8 cellular contexts compared by ENCODE assay signal in the genomic region with DNA sequence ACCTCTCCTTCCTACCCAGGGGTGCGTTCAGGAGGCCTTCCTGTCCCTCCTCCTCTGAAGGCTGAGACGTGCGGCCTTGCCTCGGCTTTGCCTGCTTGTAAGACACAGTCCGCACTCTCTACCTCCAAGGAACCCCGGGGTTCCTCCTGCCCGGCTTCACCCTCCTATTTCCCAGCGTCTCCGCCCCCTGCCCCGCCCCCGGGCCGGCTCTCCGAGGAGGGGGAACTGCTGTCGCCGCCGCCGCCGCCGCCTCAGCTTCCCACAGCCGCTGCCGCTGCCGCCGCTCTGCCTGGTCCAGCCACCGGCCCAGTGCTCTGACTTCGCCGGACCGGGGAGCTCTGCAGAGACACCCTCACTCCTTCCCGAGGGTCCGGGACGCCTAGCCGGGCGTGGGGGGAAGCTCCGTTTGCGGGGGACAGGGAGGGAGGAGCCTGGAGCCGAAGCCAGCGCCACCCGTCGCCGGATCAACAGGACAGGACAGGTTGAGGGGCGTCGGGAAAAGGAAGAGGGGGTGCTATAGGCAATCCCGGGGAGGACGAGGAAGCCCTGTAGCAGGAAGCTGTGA. TPM values are rescaled to one million over a fixed set of nuclear protein-coding genes. Genes with fewer than 3 reads are reported as not detected.
DNase-seq lines count a peak whose midpoint lies in the region; ATAC-seq and TF ChIP-seq lines count a peak whose summit lies in the region.

No MANE protein-coding gene starts in this region.

- TF ChIP-seq CTCF in GM23338 (conservative IDR thresholded peaks at IDR 0.05; ENCODE audit: low read depth in 2 of 2): no peak

- peaks cover 40% of the 10 kb centered on the region for H3F3A ChIP-seq in GM23338 (replicated peaks; ENCODE audit: low read depth)

- peaks cover 48% of the 10 kb centered on the region for H3K27me3 Mint-ChIP-seq in GM23338 (ENCODE audit: insufficient read depth, low read depth, poor library complexity)
- peaks cover 29% of the 10 kb centered on the region for H3K27me3 Mint-ChIP-seq in activated CD4-positive, alpha-beta T cell treated with anti-CD3 and anti-CD28 coated beads, Interleukin-2, amount 10 ng/mL, durations not matched to agents 7 days and 5 days
- H3K27me3 Mint-ChIP-seq in memory B cell: peaks cover 20% of the 10 kb centered on the region

- DNase-seq in GM23338 (ENCODE audit: low spot score) (peak; percentile 86), ecto neural progenitor cell (ENCODE audit: low spot score) (peak; percentile 87), memory B cell (ENCODE audit: low spot score in 2 of 2) (peak; percentile 42 to 63), hepatic stellate cell (ENCODE audit: low spot score) (no peak), H4 (ENCODE audit: low spot score) (no peak)
- DNase-seq in activated CD4-positive, alpha-beta T cell treated with anti-CD3 and anti-CD28 coated beads, Interleukin-2, amount 10 ng/mL, durations not matched to agents 7 days and 5 days: peak; percentile 57
- DNase-seq in stimulated activated CD8-positive, alpha-beta memory T cell treated with anti-CD3 and anti-CD28 coated beads, Interleukin-15, amount 100 ng/mL, for 24 hours (ENCODE audit: low read depth): peak; percentile 21

- H3K36me3 ChIP-seq in GM23338 (ENCODE audit: insufficient read depth): no peaks in the 10 kb centered on the region

- ATAC-seq in GM23338 (peak; percentile 8), memory B cell (ENCODE audit: low read depth) (no peak), GM19035 (IDR thresholded peaks at IDR 0.05; ENCODE audit: unreplicated experiment) (no peak)

- CTCF ChIA-PET in activated CD4-positive, alpha-beta T cell treated with anti-CD3 and anti-CD28 coated beads, Interleukin-2, amount 10 ng/mL, durations not matched to agents 7 days and 5 days (lab: Charles Lee): interaction anchor here (0.8 to 4.2 kb wide), 4 partner anchors 9 to 123 kb away, joined by 3 to 45 read pairs (median 13); a partner anchor contains a TSS

- peaks cover 22% of the 10 kb centered on the region for H3K4me1 ChIP-seq in GM23338 (ENCODE audit: insufficient read depth)

- peaks cover 35% of the 10 kb centered on the region for H3K27me3 ChIP-seq in GM23338 (ENCODE audit: insufficient read depth)

- H3K36me3 Mint-ChIP-seq in GM23338 (ENCODE audit: low read depth) (no peaks in the 10 kb centered on the region; the same call in 2 of the 3 replicates), memory B cell (peaks cover 5% of the 10 kb centered on the region)
- peaks cover 24% of the 10 kb centered on the region for H3K36me3 Mint-ChIP-seq in activated CD4-positive, alpha-beta T cell treated with anti-CD3 and anti-CD28 coated beads, Interleukin-2, amount 10 ng/mL, durations not matched to agents 7 days and 5 days (ENCODE audit: low read depth)

- no peaks in the 10 kb centered on the region; the same call in 1 of the 2 replicates for H4K20me1 ChIP-seq in GM23338 (replicated peaks; ENCODE audit: insufficient read depth)

- no peak overlapping the region; the same call in 1 of the 2 replicates for H3K27ac Mint-ChIP-seq in GM23338
- H3K27ac Mint-ChIP-seq in activated CD4-positive, alpha-beta T cell treated with anti-CD3 and anti-CD28 coated beads, Interleukin-2, amount 10 ng/mL, durations not matched to agents 7 days and 5 days: peak overlapping the region; percentile 80
- no peak overlapping the region for H3K27ac Mint-ChIP-seq in memory B cell

- H3K4me3 Mint-ChIP-seq in GM23338 (peak overlapping the region; percentile 84), memory B cell (peak overlapping the region; percentile 73)
- H3K4me3 Mint-ChIP-seq in activated CD4-positive, alpha-beta T cell treated with anti-CD3 and anti-CD28 coated beads, Interleukin-2, amount 10 ng/mL, durations not matched to agents 7 days and 5 days: peak overlapping the region; percentile 69

- peaks cover 30% of the 10 kb centered on the region for H3K4me1 Mint-ChIP-seq in GM23338
- peaks cover 43% of the 10 kb centered on the region for H3K4me1 Mint-ChIP-seq in activated CD4-positive, alpha-beta T cell treated with anti-CD3 and anti-CD28 coated beads, Interleukin-2, amount 10 ng/mL, durations not matched to agents 7 days and 5 days
- H3K4me1 Mint-ChIP-seq in memory B cell: peaks cover 24% of the 10 kb centered on the region

- H2AFZ ChIP-seq in GM23338: 0 out of 2 replicates have a peak overlapping the region, but pooled peaks have one; percentile 72

- H3K79me2 ChIP-seq in GM23338 (replicated peaks; ENCODE audit: insufficient read depth): no peaks in the 10 kb centered on the region

- H3K4me2 ChIP-seq in GM23338: peak overlapping the region; percentile 76

- H3K9me2 ChIP-seq in GM23338 (ENCODE audit: insufficient read depth): no peaks in the 10 kb centered on the region

- H3K4me3 ChIP-seq in GM23338: peak overlapping the region; percentile 98

- POLR2A ChIA-PET in activated CD4-positive, alpha-beta T cell treated with anti-CD3 and anti-CD28 coated beads, Interleukin-2, amount 10 ng/mL, durations not matched to agents 7 days and 5 days (lab: Charles Lee): no interaction called here

- H3K9me3 Mint-ChIP-seq in GM23338 (no peaks in the 10 kb centered on the region), memory B cell (no peaks in the 10 kb centered on the region)
- no peaks in the 10 kb centered on the region for H3K9me3 Mint-ChIP-seq in activated CD4-positive, alpha-beta T cell treated with anti-CD3 and anti-CD28 coated beads, Interleukin-2, amount 10 ng/mL, durations not matched to agents 7 days and 5 days

- H3K27ac ChIP-seq in GM23338 (ENCODE audit: low read depth): no peak overlapping the region

TF ChIP-seq in GM23338, 12 proteins besides CTCF, POLR2A, EP300 and RAD21 (continues in another document):
- TF ChIP-seq, protein P1, sequence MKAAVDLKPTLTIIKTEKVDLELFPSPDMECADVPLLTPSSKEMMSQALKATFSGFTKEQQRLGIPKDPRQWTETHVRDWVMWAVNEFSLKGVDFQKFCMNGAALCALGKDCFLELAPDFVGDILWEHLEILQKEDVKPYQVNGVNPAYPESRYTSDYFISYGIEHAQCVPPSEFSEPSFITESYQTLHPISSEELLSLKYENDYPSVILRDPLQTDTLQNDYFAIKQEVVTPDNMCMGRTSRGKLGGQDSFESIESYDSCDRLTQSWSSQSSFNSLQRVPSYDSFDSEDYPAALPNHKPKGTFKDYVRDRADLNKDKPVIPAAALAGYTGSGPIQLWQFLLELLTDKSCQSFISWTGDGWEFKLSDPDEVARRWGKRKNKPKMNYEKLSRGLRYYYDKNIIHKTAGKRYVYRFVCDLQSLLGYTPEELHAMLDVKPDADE (IDR thresholded peaks at IDR 0.05): no peak
- TF ChIP-seq ZNF114 (CRISPR knock-in tag; IDR thresholded peaks at IDR 0.05): no peak

RNA-seq across cellular contexts. Expression of a gene that starts 1.2 kb away (rescaled TPM):
- 16.6 TPM in 2 replicates for total RNA-seq in GM23338 (2014; rRNA removed; shearing (Covaris generic))
- polyA plus RNA-seq in GM23338 (2016; fragmentation: Nextera tagmentation; extraction: Ambion mirVana): 11.1 and 13.3 TPM in 2 replicates
- total RNA-seq in activated CD4-positive, alpha-beta T cell treated with anti-CD3 and anti-CD28 coated beads, Interleukin-2, amount 10 ng/mL, durations not matched to agents 7 days and 5 days: 1 to 10 TPM; 6.8 to 9.4 TPM
- not detected in 2 replicates for total RNA-seq in H4 (2014; rRNA removed; shearing (Covaris generic))

RNA-seq across cellular contexts. Expression of a gene that starts 2.9 kb away (rescaled TPM):
- total RNA-seq in GM23338 (2014; rRNA removed; shearing (Covaris generic)): 15.1 and 23.2 TPM in 2 replicates
- polyA plus RNA-seq in GM23338 (2016; fragmentation: Nextera tagmentation; extraction: Ambion mirVana): 6.1 and 6.4 TPM in 2 replicates
- total RNA-seq in activated CD4-positive, alpha-beta T cell treated with anti-CD3 and anti-CD28 coated beads, Interleukin-2, amount 10 ng/mL, durations not matched to agents 7 days and 5 days: 10 to 100 TPM; 16.7 to 18.1 TPM
- total RNA-seq in H4 (2014; rRNA removed; shearing (Covaris generic)): 0.81 and 2.0 TPM in 2 replicates

RNA-seq across cellular contexts. Expression of a gene that starts 6.7 kb away (rescaled TPM):
- total RNA-seq in GM23338 (2014; rRNA removed; shearing (Covaris generic)): 11.2 and 12.0 TPM in 2 replicates
- 10.0 and 11.1 TPM in 2 replicates for polyA plus RNA-seq in GM23338 (2016; fragmentation: Nextera tagmentation; extraction: Ambion mirVana)
- 10 to 100 TPM; 18.8 to 19.2 TPM for total RNA-seq in activated CD4-positive, alpha-beta T cell treated with anti-CD3 and anti-CD28 coated beads, Interleukin-2, amount 10 ng/mL, durations not matched to agents 7 days and 5 days
- 4.4 and 6.3 TPM in 2 replicates for total RNA-seq in H4 (2014; rRNA removed; shearing (Covaris generic))

RNA-seq across cellular contexts. Expression of a gene that starts 9.5 kb away (rescaled TPM):
- not detected in 2 replicates for total RNA-seq in GM23338 (2014; rRNA removed; shearing (Covaris generic))
- not detected in 2 replicates for polyA plus RNA-seq in GM23338 (2016; fragmentation: Nextera tagmentation; extraction: Ambion mirVana)
- not detected for total RNA-seq in activated CD4-positive, alpha-beta T cell treated with anti-CD3 and anti-CD28 coated beads, Interleukin-2, amount 10 ng/mL, durations not matched to agents 7 days and 5 days
- total RNA-seq in H4 (2014; rRNA removed; shearing (Covaris generic)): not detected in 2 replicates

RNA-seq across cellular contexts. Expression of a gene that starts 12.7 kb away (rescaled TPM):
- total RNA-seq in GM23338 (2014; rRNA removed; shearing (Covaris generic)): not detected in 2 replicates
- polyA plus RNA-seq in GM23338 (2016; fragmentation: Nextera tagmentation; extraction: Ambion mirVana): not detected in 2 replicates
- total RNA-seq in activated CD4-positive, alpha-beta T cell treated with anti-CD3 and anti-CD28 coated beads, Interleukin-2, amount 10 ng/mL, durations not matched to agents 7 days and 5 days: not detected
- total RNA-seq in H4 (2014; rRNA removed; shearing (Covaris generic)): not detected in 2 replicates

Comparison
In these comparisons a context has a peak if more than half of its experiments do, and no peak if none do; other contexts are left out.
1. DNase-seq: peak in GM23338 (single experiment), activated CD4-positive, alpha-beta T cell treated with anti-CD3 and anti-CD28 coated beads, Interleukin-2, amount 10 ng/mL, durations not matched to agents 7 days and 5 days (single experiment), ecto neural progenitor cell (single experiment), memory B cell (2 of 2) and stimulated activated CD8-positive, alpha-beta memory T cell treated with anti-CD3 and anti-CD28 coated beads, Interleukin-15, amount 100 ng/mL, for 24 hours (single experiment); none in hepatic stellate cell (single experiment) and H4 (single experiment).
2. Peak in every context shown above with its lines, with median percentiles within 50 percentile points of each other: H3K4me3 Mint-ChIP-seq.